Comparison of ENCODE assay signal across 2 cellular contexts in the genomic region with DNA sequence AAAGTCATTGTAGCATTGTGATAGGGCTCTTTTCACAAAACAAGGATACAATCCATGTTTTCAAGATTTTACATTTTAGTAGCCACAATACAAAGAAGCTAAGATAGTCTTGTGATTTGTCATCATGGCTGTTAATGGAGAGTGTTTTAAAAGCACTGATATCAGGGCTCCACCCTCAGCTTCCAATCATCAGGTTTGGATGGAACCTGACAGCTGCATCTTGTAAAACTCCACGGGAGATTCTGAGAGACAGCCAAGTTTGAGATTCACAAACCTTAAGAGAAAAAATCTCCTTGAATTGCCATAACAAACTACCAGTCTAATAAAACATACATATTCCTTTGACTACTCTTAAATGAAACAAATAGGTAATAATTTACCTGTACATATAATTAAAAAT.
TF ChIP-seq lines count a peak whose summit lies in the region.

No MANE protein-coding gene starts in this region.

TF ChIP-seq in SK-N-SH, 30 proteins besides CTCF, POLR2A, EP300 and RAD21 (continued from another document):
- no peak for TF ChIP-seq CHD2 (IDR thresholded peaks at IDR 0.05; ENCODE audit: low read length, partially characterized antibody)

TF ChIP-seq in SK-N-SH treated with all-trans-retinoic acid at 6 μM for 48 hours, 23 proteins besides CTCF, POLR2A, EP300 and RAD21 (continued from another document):
- TF ChIP-seq TOX (CRISPR knock-in tag; IDR thresholded peaks at IDR 0.05; ENCODE audit: borderline replicate concordance) (no peak), GLIS3 (CRISPR knock-in tag; IDR thresholded peaks at IDR 0.05) (no peak), ZFP3 (CRISPR knock-in tag; IDR thresholded peaks at IDR 0.05) (no peak), CSRNP3 (CRISPR knock-in tag; IDR thresholded peaks at IDR 0.05) (no peak), SNAI2 (CRISPR knock-in tag; IDR thresholded peaks at IDR 0.05) (no peak), ZFP30 (CRISPR knock-in tag; IDR thresholded peaks at IDR 0.05) (no peak), ZC3H10 (CRISPR knock-in tag; IDR thresholded peaks at IDR 0.05) (no peak), ZNF565 (CRISPR knock-in tag; conservative IDR thresholded peaks at IDR 0.05; ENCODE audit: low read depth) (no peak), TCF4 (CRISPR knock-in tag; IDR thresholded peaks at IDR 0.05; ENCODE audit: borderline replicate concordance) (no peak), ZNF8 (CRISPR knock-in tag; IDR thresholded peaks at IDR 0.05) (no peak), TSHZ2 (CRISPR knock-in tag; IDR thresholded peaks at IDR 0.05) (no peak), CSDC2 (CRISPR knock-in tag; IDR thresholded peaks at IDR 0.05) (no peak), RARB (CRISPR knock-in tag; IDR thresholded peaks at IDR 0.05) (no peak), PPARA (CRISPR knock-in tag; IDR thresholded peaks at IDR 0.05; ENCODE audit: borderline replicate concordance) (no peak), ESRRG (CRISPR knock-in tag; IDR thresholded peaks at IDR 0.05) (no peak), POU6F1 (CRISPR knock-in tag; IDR thresholded peaks at IDR 0.05; ENCODE audit: borderline replicate concordance, low read depth) (no peak), OSR1 (CRISPR knock-in tag; IDR thresholded peaks at IDR 0.05) (no peak)
- TF ChIP-seq, protein P1, sequence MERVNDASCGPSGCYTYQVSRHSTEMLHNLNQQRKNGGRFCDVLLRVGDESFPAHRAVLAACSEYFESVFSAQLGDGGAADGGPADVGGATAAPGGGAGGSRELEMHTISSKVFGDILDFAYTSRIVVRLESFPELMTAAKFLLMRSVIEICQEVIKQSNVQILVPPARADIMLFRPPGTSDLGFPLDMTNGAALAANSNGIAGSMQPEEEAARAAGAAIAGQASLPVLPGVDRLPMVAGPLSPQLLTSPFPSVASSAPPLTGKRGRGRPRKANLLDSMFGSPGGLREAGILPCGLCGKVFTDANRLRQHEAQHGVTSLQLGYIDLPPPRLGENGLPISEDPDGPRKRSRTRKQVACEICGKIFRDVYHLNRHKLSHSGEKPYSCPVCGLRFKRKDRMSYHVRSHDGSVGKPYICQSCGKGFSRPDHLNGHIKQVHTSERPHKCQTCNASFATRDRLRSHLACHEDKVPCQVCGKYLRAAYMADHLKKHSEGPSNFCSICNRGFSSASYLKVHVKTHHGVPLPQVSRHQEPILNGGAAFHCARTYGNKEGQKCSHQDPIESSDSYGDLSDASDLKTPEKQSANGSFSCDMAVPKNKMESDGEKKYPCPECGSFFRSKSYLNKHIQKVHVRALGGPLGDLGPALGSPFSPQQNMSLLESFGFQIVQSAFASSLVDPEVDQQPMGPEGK (CRISPR knock-in tag; IDR thresholded peaks at IDR 0.05; ENCODE audit: borderline replicate concordance), result no peak
- TF ChIP-seq, protein P2, sequence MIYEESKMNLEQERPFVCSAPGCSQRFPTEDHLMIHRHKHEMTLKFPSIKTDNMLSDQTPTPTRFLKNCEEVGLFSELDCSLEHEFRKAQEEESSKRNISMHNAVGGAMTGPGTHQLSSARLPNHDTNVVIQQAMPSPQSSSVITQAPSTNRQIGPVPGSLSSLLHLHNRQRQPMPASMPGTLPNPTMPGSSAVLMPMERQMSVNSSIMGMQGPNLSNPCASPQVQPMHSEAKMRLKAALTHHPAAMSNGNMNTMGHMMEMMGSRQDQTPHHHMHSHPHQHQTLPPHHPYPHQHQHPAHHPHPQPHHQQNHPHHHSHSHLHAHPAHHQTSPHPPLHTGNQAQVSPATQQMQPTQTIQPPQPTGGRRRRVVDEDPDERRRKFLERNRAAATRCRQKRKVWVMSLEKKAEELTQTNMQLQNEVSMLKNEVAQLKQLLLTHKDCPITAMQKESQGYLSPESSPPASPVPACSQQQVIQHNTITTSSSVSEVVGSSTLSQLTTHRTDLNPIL (CRISPR knock-in tag; IDR thresholded peaks at IDR 0.05; ENCODE audit: low read depth), result no peak
